29 cellular contexts compared by ENCODE assay signal in genomic region chr1:86832409-86832808, GRCh38.
"Had no signal": no experiment of that assay in that cellular context is flagged by ENCODE, and none has a peak within 500 bp of the region (broad histone marks: within the 10 kb centered on the region; RNA-seq: fewer than 3 reads in every experiment).

No MANE protein-coding gene starts in this region.

- H3K9me3 Mint-ChIP-seq: dendritic cell treated with granulocyte-macrophage colony-stimulating factor and Interleukin-4, amounts not matched to agents 40 ng/mL and 50 ng/mL, for 4 days; naive thymus-derived CD8-positive, alpha-beta T cell; nephron progenitor cell; stimulated activated effector memory CD8-positive, alpha-beta T cell treated with anti-CD3 and anti-CD28 coated beads, Interleukin-12 subunit alpha, Interleukin-12 subunit beta, amount 100 ng/mL, for 72 hours had no signal

- H3K36me3 Mint-ChIP-seq: naive thymus-derived CD8-positive, alpha-beta T cell; stimulated activated effector memory CD8-positive, alpha-beta T cell treated with anti-CD3 and anti-CD28 coated beads, Interleukin-12 subunit alpha, Interleukin-12 subunit beta, amount 100 ng/mL, for 72 hours; type B pancreatic cell had no signal

- H3K79me2 ChIP-seq: hepatocyte had no signal

- H2AFZ ChIP-seq: hepatocyte had no signal

- ATAC-seq: esophagus mucosa; gastrocnemius medialis; heart left ventricle; naive thymus-derived CD8-positive, alpha-beta T cell; psoas muscle; right cardiac atrium; stimulated activated effector memory CD8-positive, alpha-beta T cell treated with anti-CD3 and anti-CD28 coated beads, Interleukin-12 subunit alpha, Interleukin-12 subunit beta, amount 100 ng/mL, for 72 hours; stimulated activated naive CD8-positive, alpha-beta T cell treated with anti-CD3 and anti-CD28 coated beads, Interleukin-15, Interleukin-2, amounts not matched to agents 100 U/mL and 50 U/mL, for 24 hours had no signal

- H3K27ac ChIP-seq: colonic mucosa, epithelial cell of prostate, gastrocnemius medialis, heart left ventricle, hepatocyte, left lung, ovary, psoas muscle, sigmoid colon, testis, tibial artery had no signal

- H3K4me2 ChIP-seq: hepatocyte had no signal

- H3K36me3 ChIP-seq: colonic mucosa, gastrocnemius medialis, heart left ventricle, left lung, ovary, sigmoid colon, tibial artery had no signal

- H3K27ac Mint-ChIP-seq: dendritic cell treated with granulocyte-macrophage colony-stimulating factor and Interleukin-4, amounts not matched to agents 40 ng/mL and 50 ng/mL, for 4 days; endodermal cell; naive thymus-derived CD8-positive, alpha-beta T cell; nephron progenitor cell; stimulated activated effector memory CD8-positive, alpha-beta T cell treated with anti-CD3 and anti-CD28 coated beads, Interleukin-12 subunit alpha, Interleukin-12 subunit beta, amount 100 ng/mL, for 72 hours; type B pancreatic cell had no signal

- DNase-seq: colonic mucosa; effector CD8-positive, alpha-beta T cell; endodermal cell; foreskin fibroblast; gastrocnemius medialis; heart left ventricle; left cardiac atrium; left lung; mammary epithelial cell; naive thymus-derived CD8-positive, alpha-beta T cell; nephron progenitor cell; occipital lobe; ovary; posterior cingulate gyrus; psoas muscle; right cardiac atrium; sigmoid colon; stimulated activated CD4-positive, alpha-beta T cell treated with anti-CD3 and anti-CD28 coated beads, Interleukin-2, amount 100 ng/mL, for 24 hours; stimulated activated CD4-positive, alpha-beta T cell treated with anti-CD3 and anti-CD28 coated beads, Interleukin-4, amount 100 ng/mL, for 24 hours; stimulated activated naive CD8-positive, alpha-beta T cell treated with anti-CD3 and anti-CD28 coated beads, Interleukin-15, Interleukin-2, amounts not matched to agents 100 U/mL and 50 U/mL, for 24 hours; substantia nigra; testis; tibial artery had no signal

- H3K4me3 ChIP-seq: colonic mucosa, gastrocnemius medialis, heart left ventricle, hepatocyte, left lung, ovary, psoas muscle, sigmoid colon, testis, tibial artery had no signal

- H3K9me3 ChIP-seq: colonic mucosa, gastrocnemius medialis, heart left ventricle, left lung, ovary, psoas muscle, sigmoid colon, testis, tibial artery had no signal

- H3K4me1 ChIP-seq: colonic mucosa, gastrocnemius medialis, psoas muscle, sigmoid colon had no signal

- H3K27me3 Mint-ChIP-seq: dendritic cell treated with granulocyte-macrophage colony-stimulating factor and Interleukin-4, amounts not matched to agents 40 ng/mL and 50 ng/mL, for 4 days; naive thymus-derived CD8-positive, alpha-beta T cell had no signal

- H3K27me3 ChIP-seq: colonic mucosa, gastrocnemius medialis, heart left ventricle, hepatocyte, left lung, ovary, sigmoid colon, testis, tibial artery had no signal

- H3K4me3 Mint-ChIP-seq: dendritic cell treated with granulocyte-macrophage colony-stimulating factor and Interleukin-4, amounts not matched to agents 40 ng/mL and 50 ng/mL, for 4 days; endodermal cell; naive thymus-derived CD8-positive, alpha-beta T cell; nephron progenitor cell; stimulated activated effector memory CD8-positive, alpha-beta T cell treated with anti-CD3 and anti-CD28 coated beads, Interleukin-12 subunit alpha, Interleukin-12 subunit beta, amount 100 ng/mL, for 72 hours; type B pancreatic cell had no signal
